Comparison of ENCODE assay signal across 16 cellular contexts in genomic region chr2:174343343-174343637, GRCh38. TPM values are rescaled to one million over a fixed set of nuclear protein-coding genes. Genes with fewer than 3 reads are reported as not detected.
DNase-seq lines count a peak whose midpoint lies in the region; ATAC-seq and TF ChIP-seq lines count a peak whose summit lies in the region.
"Had no signal": no experiment of that assay in that cellular context is flagged by ENCODE, and none has a peak within 500 bp of the region (broad histone marks: within the 10 kb centered on the region; RNA-seq: fewer than 3 reads in every experiment).

No MANE protein-coding gene starts in this region.

- no peak for DNase-seq in T-helper 1 cell
- DNase-seq in glutamatergic neuron = no peak
- peak; percentile 31 for DNase-seq in neural progenitor cell (ENCODE audit: low spot score)
- DNase-seq in Right ventricle myocardium inferior (ENCODE audit: missing footprints) = no peak
- no peak for DNase-seq in SW480 (ENCODE audit: low spot score)
- DNase-seq: activated CD4-positive, alpha-beta T cell treated with anti-CD3 and anti-CD28 coated beads for 4 hours; central memory CD4-positive, alpha-beta T cell; thyroid gland had no signal

- no peak for ATAC-seq in Right ventricle myocardium inferior
- ATAC-seq in GM19351 (IDR thresholded peaks at IDR 0.05; ENCODE audit: unreplicated experiment) = no peak

- peaks cover 75% of the 10 kb centered on the region for H3K27me3 Mint-ChIP-seq in T-helper 1 cell treated with Interleukin-12 subunit alpha and Interleukin-12 subunit beta and Interleukin-4 antibody, amounts not matched to agents 30 μg/mL and 1 μg/mL, for 36 hours (ENCODE audit: low read depth)
- H3K27me3 Mint-ChIP-seq in glutamatergic neuron (ENCODE audit: unreplicated experiment) (peaks cover 33% of the 10 kb centered on the region), neural progenitor cell (ENCODE audit: insufficient read depth, low read depth) (peaks cover 47% of the 10 kb centered on the region)

- H3K9me3 Mint-ChIP-seq in T-helper 1 cell treated with Interleukin-12 subunit alpha and Interleukin-12 subunit beta and Interleukin-4 antibody, amounts not matched to agents 30 μg/mL and 1 μg/mL, for 36 hours = no peaks in the 10 kb centered on the region
- H3K9me3 Mint-ChIP-seq in glutamatergic neuron (ENCODE audit: unreplicated experiment) = peaks cover 17% of the 10 kb centered on the region
- H3K9me3 Mint-ChIP-seq in neural progenitor cell = no peaks in the 10 kb centered on the region
- H3K9me3 Mint-ChIP-seq: T-cell had no signal

- H3K27me3 ChIP-seq in OCI-LY1 (ENCODE audit: insufficient read depth, low read length) (peaks cover 4% of the 10 kb centered on the region; the same call in 1 of the 2 replicates), neural progenitor cell (peaks cover 87% of the 10 kb centered on the region)

- H4K20me1 ChIP-seq in OCI-LY1 (ENCODE audit: insufficient read depth, low read length) (no peaks in the 10 kb centered on the region), neural progenitor cell (ENCODE audit: low read depth) (peaks cover 55% of the 10 kb centered on the region)

- intact Hi-C loops in Right ventricle myocardium inferior (cut with DNase I) = loop anchor here (5.0 to 10.0 kb wide), 5 partner anchors 186 to 941 kb away; no protein-coding TSS in a partner anchor

- H3K9ac ChIP-seq in OCI-LY1 (ENCODE audit: low read length) (no peak overlapping the region), neural progenitor cell (no peak overlapping the region)

- peaks cover 3% of the 10 kb centered on the region; the same call in 1 of the 2 replicates for H3K36me3 ChIP-seq in OCI-LY1 (ENCODE audit: insufficient read depth, low read length)
- H3K36me3 ChIP-seq in neural progenitor cell = no peaks in the 10 kb centered on the region

- no peak overlapping the region for H3K27ac ChIP-seq in OCI-LY1 (ENCODE audit: low read depth, low read length, poor library complexity, severe bottlenecking)
- no peak overlapping the region for H3K27ac ChIP-seq in neural progenitor cell
- H3K27ac ChIP-seq: thyroid gland had no signal

- H3K4me2 ChIP-seq in OCI-LY1 (ENCODE audit: low read length) = peak overlapping the region; percentile 67
- H3K4me2 ChIP-seq in neural progenitor cell = peak overlapping the region; percentile 78

- H3F3A ChIP-seq in OCI-LY1 (ENCODE audit: insufficient read depth, low read length) (no peaks in the 10 kb centered on the region), neural progenitor cell (ENCODE audit: low read depth) (peaks cover 47% of the 10 kb centered on the region)

- no peaks in the 10 kb centered on the region for H3K9me2 ChIP-seq in OCI-LY1 (ENCODE audit: low read depth, low read length)

- no peak overlapping the region for H2AFZ ChIP-seq in OCI-LY1 (ENCODE audit: low read length)
- peak overlapping the region; percentile 58 for H2AFZ ChIP-seq in neural progenitor cell (replicated peaks)

- H3K9me3 ChIP-seq in OCI-LY1 (ENCODE audit: low read length) = no peaks in the 10 kb centered on the region
- H3K9me3 ChIP-seq in neural progenitor cell (ENCODE audit: low read depth) = no peaks in the 10 kb centered on the region
- H3K9me3 ChIP-seq: thyroid gland had no signal

- peaks cover 6% of the 10 kb centered on the region for H3K36me3 Mint-ChIP-seq in T-helper 1 cell treated with Interleukin-12 subunit alpha and Interleukin-12 subunit beta and Interleukin-4 antibody, amounts not matched to agents 30 μg/mL and 1 μg/mL, for 36 hours (ENCODE audit: low read depth)
- H3K36me3 Mint-ChIP-seq in glutamatergic neuron (ENCODE audit: unreplicated experiment) (peaks cover 1% of the 10 kb centered on the region), neural progenitor cell (peaks cover 5% of the 10 kb centered on the region)

- peaks cover 49% of the 10 kb centered on the region for H3K4me1 ChIP-seq in OCI-LY1 (ENCODE audit: insufficient read depth, low read length, severe bottlenecking)
- peaks cover 27% of the 10 kb centered on the region for H3K4me1 ChIP-seq in neural progenitor cell

- no peak for TF ChIP-seq CTCF in OCI-LY1 (IDR thresholded peaks at IDR 0.05; ENCODE audit: low read length)
- TF ChIP-seq CTCF in glutamatergic neuron (IDR thresholded peaks at IDR 0.05; ENCODE audit: partially characterized antibody, unreplicated experiment) = no peak
- TF ChIP-seq CTCF in neural progenitor cell (IDR thresholded peaks at IDR 0.05) = no peak

- H3K4me3 ChIP-seq in OCI-LY1 (ENCODE audit: low read depth, low read length, poor library complexity, severe bottlenecking) = peak overlapping the region; percentile 49
- peak overlapping the region; percentile 44 for H3K4me3 ChIP-seq in neural progenitor cell
- H3K4me3 ChIP-seq: thyroid gland had no signal

- no peaks in the 10 kb centered on the region for H3K79me2 ChIP-seq in OCI-LY1 (ENCODE audit: insufficient read depth, low read length)
- no peaks in the 10 kb centered on the region for H3K79me2 ChIP-seq in neural progenitor cell (ENCODE audit: low read depth)

- peaks cover 22% of the 10 kb centered on the region for H3K4me1 Mint-ChIP-seq in T-helper 1 cell treated with Interleukin-12 subunit alpha and Interleukin-12 subunit beta and Interleukin-4 antibody, amounts not matched to agents 30 μg/mL and 1 μg/mL, for 36 hours (ENCODE audit: low read depth)
- H3K4me1 Mint-ChIP-seq in glutamatergic neuron (ENCODE audit: low read depth, unreplicated experiment) = peaks cover 17% of the 10 kb centered on the region
- peaks cover 43% of the 10 kb centered on the region for H3K4me1 Mint-ChIP-seq in neural progenitor cell

- peak overlapping the region; percentile 41 for H3K27ac Mint-ChIP-seq in T-helper 1 cell treated with Interleukin-12 subunit alpha and Interleukin-12 subunit beta and Interleukin-4 antibody, amounts not matched to agents 30 μg/mL and 1 μg/mL, for 36 hours
- H3K27ac Mint-ChIP-seq in glutamatergic neuron (ENCODE audit: unreplicated experiment) (no peak overlapping the region), neural progenitor cell (no peak overlapping the region)
- H3K27ac Mint-ChIP-seq: T-cell had no signal

- H3K4me3 Mint-ChIP-seq in T-helper 1 cell treated with Interleukin-12 subunit alpha and Interleukin-12 subunit beta and Interleukin-4 antibody, amounts not matched to agents 30 μg/mL and 1 μg/mL, for 36 hours = no peak overlapping the region
- peak overlapping the region; percentile 76 for H3K4me3 Mint-ChIP-seq in glutamatergic neuron (ENCODE audit: unreplicated experiment)
- peak overlapping the region; percentile 75 for H3K4me3 Mint-ChIP-seq in neural progenitor cell

RNA-seq across cellular contexts. Expression of gene SP9, which starts 8.5 kb away (rescaled TPM):
- total RNA-seq in glutamatergic neuron (ENCODE audit: unreplicated experiment) = not detected
- total RNA-seq in neural progenitor cell (ENCODE audit: low replicate concordance) = not detected in 2 replicates
- total RNA-seq in Right ventricle myocardium inferior = not detected
- total RNA-seq: endothelial cell of umbilical vein, HT1080, liver, omental fat pad, T-cell, thyroid gland had no signal

RNA-seq across cellular contexts. Expression of gene SCRN3, which starts 52.2 kb away (rescaled TPM):
- total RNA-seq in glutamatergic neuron (ENCODE audit: unreplicated experiment) (51.3 TPM), neural progenitor cell (ENCODE audit: low replicate concordance) (31.0 and 32.4 TPM in 2 replicates), Right ventricle myocardium inferior (42.6 TPM)
